8 cellular contexts compared by ENCODE assay signal in the genomic region with DNA sequence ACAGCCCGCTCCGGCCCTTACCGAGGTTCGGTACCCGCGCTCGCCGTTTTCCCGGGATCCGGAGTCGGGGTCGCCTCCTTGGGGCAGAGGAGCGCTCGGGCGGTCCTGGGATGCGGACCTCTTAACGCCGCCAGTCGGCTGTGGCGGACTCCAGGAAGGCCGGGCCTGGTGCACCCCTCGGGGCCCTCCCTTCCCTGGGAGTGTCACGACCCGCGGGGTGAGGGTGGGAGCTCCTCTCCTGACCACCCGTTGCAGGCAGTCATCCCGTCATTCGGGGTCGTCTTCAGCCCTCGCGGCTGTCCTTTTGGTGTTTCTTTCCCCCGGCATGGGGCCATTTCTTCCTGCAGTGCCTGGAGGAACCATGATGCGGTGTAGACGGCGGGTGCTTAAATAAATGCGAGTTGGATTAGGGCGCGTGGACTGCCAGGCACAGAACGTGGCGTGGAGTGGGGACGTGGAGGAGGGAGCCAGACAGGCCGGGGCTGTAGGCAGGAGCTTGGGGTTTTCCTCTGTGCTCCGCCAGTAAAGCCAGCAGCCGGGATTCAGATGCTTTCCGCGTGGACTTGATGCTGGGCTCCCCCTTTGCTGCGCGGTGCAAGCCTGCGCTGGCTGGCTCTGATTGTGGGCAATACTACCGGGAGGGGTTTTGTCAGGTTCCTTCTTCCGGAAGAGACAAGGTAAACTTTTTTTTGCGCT. TPM values are rescaled to one million over a fixed set of nuclear protein-coding genes. Genes with fewer than 3 reads are reported as not detected.
A peak's percentile ranks its signal among the peaks of the same experiment; 100 is the strongest.
DNase-seq lines count a peak whose midpoint lies in the region; ATAC-seq and TF ChIP-seq lines count a peak whose summit lies in the region.

No MANE protein-coding gene starts in this region.

- intact Hi-C loops in cardiac septum (cut with DNase I): loop anchor here (2.0 kb wide), 1 partner anchor 54 kb away; no protein-coding TSS in a partner anchor

- H3K4me1 ChIP-seq in BE2C: no peaks in the 10 kb centered on the region
- no peaks in the 10 kb centered on the region for H3K4me1 ChIP-seq in urinary bladder (ENCODE audit: insufficient read depth)

- H3K36me3 ChIP-seq in BE2C (no peaks in the 10 kb centered on the region), urinary bladder (ENCODE audit: insufficient read depth) (no peaks in the 10 kb centered on the region)

- H3K9me3 ChIP-seq in BE2C: no peaks in the 10 kb centered on the region

- peak overlapping the region; percentile 95 to 97 for H3K27ac Mint-ChIP-seq in activated naive CD4-positive, alpha-beta T cell treated with anti-CD3 and anti-CD28 coated beads, Interleukin-2, amount 50 U/mL, for 72 hours

- DNase-seq in BE2C: peak; percentile 49
- DNase-seq in activated naive CD4-positive, alpha-beta T cell treated with anti-CD3 and anti-CD28 coated beads, Interleukin-2, amount 50 U/mL, for 72 hours (ENCODE audit: low spot score in 2 of 2): peak; percentile 50 to 65
- peak; percentile 84 for DNase-seq in cardiac septum (ENCODE audit: low spot score)
- peak; percentile 60 for DNase-seq in pons (ENCODE audit: low spot score)

- peak overlapping the region; percentile 90 for H3K4me3 ChIP-seq in BE2C (ENCODE audit: low read depth, low read length)
- H3K4me3 ChIP-seq in urinary bladder (ENCODE audit: low read depth, low read length): peak overlapping the region; percentile 60

- H3K27ac ChIP-seq in urinary bladder (ENCODE audit: low read depth): peak overlapping the region; percentile 74

- H3K36me3 Mint-ChIP-seq in activated naive CD4-positive, alpha-beta T cell treated with anti-CD3 and anti-CD28 coated beads, Interleukin-2, amount 50 U/mL, for 72 hours: peaks cover 10 to 14% of the 10 kb centered on the region in 2 donors

- ATAC-seq in GM18873 (IDR thresholded peaks at IDR 0.05; ENCODE audit: low FRiP score, unreplicated experiment): peak; percentile 25
- peak; percentile 22 for ATAC-seq in HG03139 (IDR thresholded peaks at IDR 0.05; ENCODE audit: unreplicated experiment)
- peak; percentile 27 to 32 for ATAC-seq in activated naive CD4-positive, alpha-beta T cell treated with anti-CD3 and anti-CD28 coated beads, Interleukin-2, amount 50 U/mL, for 72 hours

- H3K9me3 Mint-ChIP-seq in activated naive CD4-positive, alpha-beta T cell treated with anti-CD3 and anti-CD28 coated beads, Interleukin-2, amount 50 U/mL, for 72 hours: peaks cover 0 to 6% of the 10 kb centered on the region in 2 donors

- WGBS in urinary bladder: under 1% methylated on average over 52 of the region's 52 CpGs

- peak; percentile 74 for TF ChIP-seq POLR2A in Raji (IDR thresholded peaks at IDR 0.05; ENCODE audit: insufficient read depth, low read depth, low read length)

- TF ChIP-seq CTCF in BE2C (IDR thresholded peaks at IDR 0.05; ENCODE audit: low read depth, low read length): no peak

- H3K27me3 ChIP-seq in BE2C: no peaks in the 10 kb centered on the region

RNA-seq across cellular contexts. Expression of gene KDM4C, which starts 0.8 kb away (rescaled TPM):
- 11.5 TPM for polyA plus RNA-seq in BE2C (2012; ENCODE audit: insufficient read depth, insufficient read length, low read depth)
- 10 to 100 TPM; 45.4 to 59.9 TPM for total RNA-seq in activated naive CD4-positive, alpha-beta T cell treated with anti-CD3 and anti-CD28 coated beads, Interleukin-2, amount 50 U/mL, for 72 hours
- 16.8 TPM for total RNA-seq in cardiac septum
- total RNA-seq in urinary bladder: 66.1 TPM
- 16.3 TPM for polyA plus RNA-seq in urinary bladder

Comparison
In these comparisons a context has a peak if more than half of its experiments do, and no peak if none do; other contexts are left out.
1. Peak in every context shown above with its lines: DNase-seq, ATAC-seq, H3K4me3 ChIP-seq and H3K27ac ChIP-seq.